In genomic region chr4:110198472-110199419, GRCh38 we compare ENCODE assay signal across 8 cellular contexts. TPM values are rescaled to one million over a fixed set of nuclear protein-coding genes. Genes with fewer than 3 reads are reported as not detected.
DNase-seq lines count a peak whose midpoint lies in the region; ATAC-seq and TF ChIP-seq lines count a peak whose summit lies in the region.

A gene with protein sequence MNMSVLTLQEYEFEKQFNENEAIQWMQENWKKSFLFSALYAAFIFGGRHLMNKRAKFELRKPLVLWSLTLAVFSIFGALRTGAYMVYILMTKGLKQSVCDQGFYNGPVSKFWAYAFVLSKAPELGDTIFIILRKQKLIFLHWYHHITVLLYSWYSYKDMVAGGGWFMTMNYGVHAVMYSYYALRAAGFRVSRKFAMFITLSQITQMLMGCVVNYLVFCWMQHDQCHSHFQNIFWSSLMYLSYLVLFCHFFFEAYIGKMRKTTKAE (minus strand): TSS chr4:110198615. CDS start chr4:110198335, 280 bp downstream.

- H3K27me3 ChIP-seq in muscle layer of colon (ENCODE audit: control insufficient read depth in 1 of 2, insufficient read depth in 2 of 2, low read length in 2 of 2) (no peaks in the 10 kb centered on the region), stomach (no peaks in the 10 kb centered on the region)

- H3K27me3 Mint-ChIP-seq in activated T-cell treated with anti-CD3 and anti-CD28 coated beads, Interleukin-2, amount 50 U/mL, for 4 hours (ENCODE audit: low read depth), result peaks cover 2% of the 10 kb centered on the region

- H3K36me3 ChIP-seq in muscle layer of colon (ENCODE audit: insufficient read depth, low read length) (no peaks in the 10 kb centered on the region), stomach (no peaks in the 10 kb centered on the region)

- H3K9ac ChIP-seq in muscle layer of colon (ENCODE audit: low read length), result peak within 1 kb of the TSS; percentile 39

- WGBS in stomach, 5 donors, result 1 to 3% (median 2%) methylated on average over 42 to 45 of the region's 45 CpGs

- no peak for TF ChIP-seq CTCF in stomach (IDR thresholded peaks at IDR 0.05)

- intact Hi-C loops in stomach (cut with DNase I; ENCODE audit: low total_unique reads), result no loop called here

- H3K9me3 Mint-ChIP-seq in activated T-cell treated with anti-CD3 and anti-CD28 coated beads, Interleukin-2, amount 50 U/mL, for 4 hours, result no peaks in the 10 kb centered on the region

- H3K4me1 ChIP-seq in muscle layer of colon (ENCODE audit: insufficient read depth, low read length) (peaks cover 10% of the 10 kb centered on the region), stomach (peaks cover 6 to 47% (median 42%) of the 10 kb centered on the region in 4 donors)

- peaks cover 21% of the 10 kb centered on the region for H3K4me1 Mint-ChIP-seq in activated T-cell treated with anti-CD3 and anti-CD28 coated beads, Interleukin-2, amount 50 U/mL, for 4 hours (ENCODE audit: low read depth)

- H3K9me3 ChIP-seq in muscle layer of colon (ENCODE audit: low read length) (no peaks in the 10 kb centered on the region), stomach (no peaks in the 10 kb centered on the region)

- TF ChIP-seq POLR2A in stomach (IDR thresholded peaks at IDR 0.05), result no peak

- H3K4me3 Mint-ChIP-seq in activated T-cell treated with anti-CD3 and anti-CD28 coated beads, Interleukin-2, amount 50 U/mL, for 4 hours, result peak within 1 kb of the TSS; percentile 99

- H3K36me3 Mint-ChIP-seq in activated T-cell treated with anti-CD3 and anti-CD28 coated beads, Interleukin-2, amount 50 U/mL, for 4 hours (ENCODE audit: insufficient read depth), result no peaks in the 10 kb centered on the region

- H3K27ac ChIP-seq in muscle layer of colon (ENCODE audit: low read depth, low read length) (peak within 1 kb of the TSS; percentile 58), stomach (peak within 1 kb of the TSS; percentile 69 to 95 (median 93))

- ATAC-seq in HG03354 (IDR thresholded peaks at IDR 0.05; ENCODE audit: poor library complexity, severe bottlenecking, unreplicated experiment) (peak; percentile 13), GM18858 (IDR thresholded peaks at IDR 0.05; ENCODE audit: unreplicated experiment) (no peak)
- ATAC-seq in activated T-cell treated with anti-CD3 and anti-CD28 coated beads, Interleukin-2, amount 50 U/mL, for 4 hours, result peak; percentile 9 to 10

- H3K4me3 ChIP-seq in muscle layer of colon (ENCODE audit: low read depth in 1 of 2, low read length in 2 of 2) (peak within 1 kb of the TSS; percentile 62 to 99), stomach (peak within 1 kb of the TSS; percentile 87 to 97 (median 94))

- peak; percentile 83 for DNase-seq in GM03348 (ENCODE audit: low spot score)
- DNase-seq in NOMO-1 (lab: John Stamatoyannopoulos, UW; ENCODE audit: unreplicated experiment in 2 of 2), result peak; percentile 41 to 57
- DNase-seq in activated T-cell treated with anti-CD3 and anti-CD28 coated beads, Interleukin-2, amount 50 U/mL, for 4 hours, result peak; percentile 5
- DNase-seq in fibroblast of gingiva (ENCODE audit: low read depth), result peak; percentile 89
- DNase-seq in stomach, result peak; percentile 56

- TF ChIP-seq EP300 in stomach (IDR thresholded peaks at IDR 0.05), result peak; percentile 32

RNA-seq across cellular contexts. Expression of the gene that starts here (rescaled TPM):
- 10 to 100 TPM in 2 of 3 donors, 1 to 10 TPM in 1; 9.3 to 11.2 (median 10.1) TPM for total RNA-seq in activated T-cell treated with anti-CD3 and anti-CD28 coated beads, Interleukin-2, amount 50 U/mL, for 4 hours
- 10 to 100 TPM in 1 of 5 donors, 1 to 10 TPM in 4; 3.3 to 27.9 (median 4.1) TPM for total RNA-seq in stomach
- polyA plus RNA-seq in stomach, result 1 to 10 TPM; 3.2 to 7.0 (median 4.7) TPM

Comparison
In these comparisons a context has a peak if more than half of its experiments do, and no peak if none do; other contexts are left out.
1. DNase-seq: peak in every context shown above with its lines; median percentile 89 in fibroblast of gingiva; 83 in GM03348; 56 in stomach; 49 in NOMO-1; 5 in activated T-cell treated with anti-CD3 and anti-CD28 coated beads, Interleukin-2, amount 50 U/mL, for 4 hours.